26 cellular contexts compared by ENCODE assay signal in genomic region chr1:29417558-29417858, GRCh38.
"Had no signal": no experiment of that assay in that cellular context is flagged by ENCODE, and none has a peak within 500 bp of the region (broad histone marks: within the 10 kb centered on the region; RNA-seq: fewer than 3 reads in every experiment).

No MANE protein-coding gene starts in this region.

- H3K27ac Mint-ChIP-seq: naive thymus-derived CD8-positive, alpha-beta T cell; nephron; progenitor cell of endocrine pancreas; stimulated activated naive B cell treated with anti-CD40 and anti-IgM and Interleukin-4, amounts not matched to agents 10 μg/mL and 1 μg/mL and 100 μg/mL, for 72 hours had no signal

- H3K4me3 ChIP-seq: heart right ventricle, hepatocyte, left lung, lower lobe of right lung, ovary, right atrium auricular region, right lobe of liver, smooth muscle cell, suprapubic skin, thoracic aorta, tibial artery had no signal

- H3K36me3 ChIP-seq: heart right ventricle, left lung, lower lobe of right lung, ovary, right atrium auricular region, right lobe of liver, suprapubic skin, thoracic aorta, tibial artery had no signal

- H3K9me3 ChIP-seq: ovary, right lobe of liver had no signal

- H3K4me1 Mint-ChIP-seq: neural crest cell; stimulated activated naive B cell treated with anti-CD40 and anti-IgM and Interleukin-4, amounts not matched to agents 10 μg/mL and 1 μg/mL and 100 μg/mL, for 72 hours had no signal

- DNase-seq: glutamatergic neuron; heart right ventricle; kidney glomerular epithelial cell; left cardiac atrium; left lung; lower lobe of right lung; mesenchymal stem cell; naive thymus-derived CD8-positive, alpha-beta T cell; nucleus accumbens; right lobe of liver; stimulated activated CD4-positive, alpha-beta T cell treated with anti-CD3 and anti-CD28 coated beads, Interleukin-15, amount 100 ng/mL, for 24 hours; stimulated activated CD4-positive, alpha-beta T cell treated with anti-CD3 and anti-CD28 coated beads, Interleukin-2, amount 100 ng/mL, for 24 hours; stimulated activated CD4-positive, alpha-beta T cell treated with anti-CD3 and anti-CD28 coated beads, Interleukin-4, amount 100 ng/mL, for 1 hour; stimulated activated naive B cell treated with anti-CD40 and anti-IgM and Interleukin-4, amounts not matched to agents 10 μg/mL and 1 μg/mL and 100 μg/mL, for 72 hours; stimulated activated naive CD8-positive, alpha-beta T cell treated with anti-CD3 and anti-CD28 coated beads, Interleukin-15, Interleukin-2, amounts not matched to agents 100 U/mL and 50 U/mL, for 24 hours; trophoblast cell had no signal

- H3K36me3 Mint-ChIP-seq: stimulated activated naive B cell treated with anti-CD40 and anti-IgM and Interleukin-4, amounts not matched to agents 10 μg/mL and 1 μg/mL and 100 μg/mL, for 72 hours had no signal

- ATAC-seq: naive thymus-derived CD8-positive, alpha-beta T cell; right lobe of liver; stimulated activated naive B cell treated with anti-CD40 and anti-IgM and Interleukin-4, amounts not matched to agents 10 μg/mL and 1 μg/mL and 100 μg/mL, for 72 hours; stimulated activated naive CD8-positive, alpha-beta T cell treated with anti-CD3 and anti-CD28 coated beads, Interleukin-15, Interleukin-2, amounts not matched to agents 100 U/mL and 50 U/mL, for 24 hours had no signal

- H3K4me1 ChIP-seq: left lung, lower lobe of right lung, right lobe of liver, suprapubic skin, tibial artery had no signal

- H3K27me3 ChIP-seq: hepatocyte, ovary, right atrium auricular region, right lobe of liver had no signal

- H3K27ac ChIP-seq: heart right ventricle, hepatocyte, left lung, ovary, right lobe of liver, suprapubic skin had no signal

- H3K4me3 Mint-ChIP-seq: naive thymus-derived CD8-positive, alpha-beta T cell; nephron; neural crest cell; stimulated activated naive B cell treated with anti-CD40 and anti-IgM and Interleukin-4, amounts not matched to agents 10 μg/mL and 1 μg/mL and 100 μg/mL, for 72 hours had no signal
